Comparison of ENCODE assay signal across 18 cellular contexts in genomic region chr4:1227817-1228216, GRCh38.
"Had no signal": no experiment of that assay in that cellular context is flagged by ENCODE, and none has a peak within 500 bp of the region (broad histone marks: within the 10 kb centered on the region; RNA-seq: fewer than 3 reads in every experiment).

No MANE protein-coding gene starts in this region.

- H3K9me3 Mint-ChIP-seq: activated T-helper 17 cell treated with anti-CD3 and anti-CD28 coated beads, Interleukin-2, amount 50 U/mL, for 72 hours; stimulated activated memory B cell treated with anti-CD40 and anti-IgM and Interleukin-4, amounts not matched to agents 10 μg/mL and 1 μg/mL and 100 μg/mL, for 72 hours; type B pancreatic cell had no signal

- H3K27me3 Mint-ChIP-seq: activated T-helper 17 cell treated with anti-CD3 and anti-CD28 coated beads, Interleukin-2, amount 50 U/mL, for 72 hours; stimulated activated memory B cell treated with anti-CD40 and anti-IgM and Interleukin-4, amounts not matched to agents 10 μg/mL and 1 μg/mL and 100 μg/mL, for 72 hours; type B pancreatic cell had no signal

- H3K4me3 Mint-ChIP-seq: activated T-helper 17 cell treated with anti-CD3 and anti-CD28 coated beads, Interleukin-2, amount 50 U/mL, for 72 hours; stimulated activated memory B cell treated with anti-CD40 and anti-IgM and Interleukin-4, amounts not matched to agents 10 μg/mL and 1 μg/mL and 100 μg/mL, for 72 hours; type B pancreatic cell had no signal

- DNase-seq: activated CD4-positive, alpha-beta T cell treated with anti-CD3 and anti-CD28 coated beads, Interleukin-2, amount 50 U/mL, for 1 hour; activated CD8-positive, alpha-beta memory T cell treated with anti-CD3 and anti-CD28 coated beads for 24 hours; activated naive CD4-positive, alpha-beta T cell treated with Interleukin-2 at 50 U/mL for 16 hours; adrenal gland; cerebellar nuclear complex; effector CD4-positive, alpha-beta T cell; gastrocnemius medialis; head of caudate nucleus; left ventricle myocardium inferior; mammary epithelial cell; sigmoid colon; stimulated activated CD4-positive, alpha-beta T cell treated with anti-CD3 and anti-CD28 coated beads, Interleukin-4, amount 100 ng/mL, for 4 hours; T-helper 1 cell; T1000; testis had no signal

- H3K27ac Mint-ChIP-seq: activated T-helper 17 cell treated with anti-CD3 and anti-CD28 coated beads, Interleukin-2, amount 50 U/mL, for 72 hours; stimulated activated memory B cell treated with anti-CD40 and anti-IgM and Interleukin-4, amounts not matched to agents 10 μg/mL and 1 μg/mL and 100 μg/mL, for 72 hours; type B pancreatic cell had no signal
